Comparison of ENCODE assay signal across 11 cellular contexts in the genomic region with DNA sequence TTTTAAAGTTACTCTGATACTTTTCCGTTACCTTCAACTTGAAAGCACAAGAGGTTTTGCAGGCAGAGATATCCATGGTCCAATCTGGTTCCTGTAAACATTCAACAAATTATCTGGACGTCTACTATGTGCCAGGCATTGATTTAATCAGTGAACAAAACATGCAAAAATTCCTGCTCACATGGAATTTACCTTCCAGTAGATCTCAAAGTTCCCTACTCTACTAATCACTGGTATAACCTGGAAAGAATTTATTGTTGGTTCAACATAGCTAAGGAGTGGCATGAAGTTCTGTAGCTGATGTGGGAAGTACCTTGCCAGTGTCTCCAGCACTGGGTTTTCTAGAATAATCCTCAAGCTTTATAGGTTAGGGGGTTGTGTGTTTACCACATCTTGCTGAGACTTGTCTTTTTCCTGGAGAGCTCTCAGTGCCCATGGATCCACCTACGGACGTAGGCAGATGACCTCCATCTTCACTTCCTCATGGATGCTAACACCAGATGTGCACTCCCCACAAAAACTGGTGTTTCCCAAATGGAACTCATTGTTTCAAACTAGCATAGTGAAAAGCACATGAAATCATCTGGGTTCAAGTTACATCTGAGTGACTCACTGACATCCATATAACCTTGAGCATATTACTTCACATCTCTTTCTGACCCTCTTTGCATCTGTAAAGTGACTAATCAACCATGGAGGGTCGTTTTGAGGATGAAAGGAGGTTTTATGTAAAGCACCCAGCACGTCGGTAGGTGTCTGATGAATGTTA. TPM values are rescaled to one million over a fixed set of nuclear protein-coding genes. Genes with fewer than 3 reads are reported as not detected.
A peak's percentile ranks its signal among the peaks of the same experiment; 100 is the strongest.
DNase-seq lines count a peak whose midpoint lies in the region; ATAC-seq and TF ChIP-seq lines count a peak whose summit lies in the region.
"Had no signal": no experiment of that assay in that cellular context is flagged by ENCODE, and none has a peak within 500 bp of the region (broad histone marks: within the 10 kb centered on the region; RNA-seq: fewer than 3 reads in every experiment).

No MANE protein-coding gene starts in this region.

- peak in 1 of 4 donors; percentile 13 for TF ChIP-seq EP300 in upper lobe of left lung (IDR thresholded peaks at IDR 0.05)

- POLR2A ChIA-PET in WTC11 (lab: Charles Lee): interaction anchor here (1.5 kb wide), 1 partner anchor 10 kb away, joined by 3 read pairs; no protein-coding TSS in a partner anchor
- POLR2A ChIA-PET in naive thymus-derived CD8-positive, alpha-beta T cell (lab: Charles Lee): interaction anchor here (0.6 kb wide), 1 partner anchor 1463 kb away, joined by 5 read pairs; no protein-coding TSS in a partner anchor

- peaks cover 24% of the 10 kb centered on the region for H3K36me3 Mint-ChIP-seq in WTC11
- H3K36me3 Mint-ChIP-seq in naive thymus-derived CD8-positive, alpha-beta T cell: no peaks in the 10 kb centered on the region
- H3K36me3 Mint-ChIP-seq: brain had no signal

- CTCF ChIA-PET in WTC11 (lab: Charles Lee): no interaction called here

- no peaks in the 10 kb centered on the region for H3K9me3 Mint-ChIP-seq in WTC11
- H3K9me3 Mint-ChIP-seq in naive thymus-derived CD8-positive, alpha-beta T cell: no peaks in the 10 kb centered on the region
- H3K9me3 Mint-ChIP-seq: brain had no signal

- H3K4me1 ChIP-seq in upper lobe of left lung (peaks cover 19 to 31% (median 29%) of the 10 kb centered on the region in 4 donors), Peyer's patch (peaks cover 0 to 2% (median 0%) of the 10 kb centered on the region in 4 donors)

- H3K27ac ChIP-seq in upper lobe of left lung (peak overlapping the region; percentile 71 to 77 (median 74)), Peyer's patch (peak overlapping the region in 2 of 4 donors; percentile 32 to 80)
- H3K27ac ChIP-seq: 22Rv1 had no signal

- peak; percentile 41 for DNase-seq in DMS53 (lab: John Stamatoyannopoulos, UW)
- no peak for DNase-seq in DMS53 treated with DMSO at 0.1 percent for 48 hours (lab: John Stamatoyannopoulos, UW; ENCODE audit: unreplicated experiment)
- DNase-seq in WTC11 (ENCODE audit: low spot score): no peak
- peak; percentile 44 for DNase-seq in iPS DF 4.7 (ENCODE audit: extremely low read depth, low spot score)
- DNase-seq in upper lobe of left lung: no peak
- DNase-seq in dedifferentiated amniotic fluid mesenchymal stem cell (ENCODE audit: extremely low spot score): no peak
- no peak for DNase-seq in naive thymus-derived CD8-positive, alpha-beta T cell
- DNase-seq in Peyer's patch: no peak
- DNase-seq: NCI-H1930 had no signal

- whole genome bisulfite sequencing in upper lobe of left lung, 2 donors: 53 to 55% methylated on average over 7 of the region's 7 CpGs

- ATAC-seq in WTC11 (no peak; the same call in none of the 2 replicates), upper lobe of left lung (ENCODE audit: low FRiP score in 2 of 2) (peak; percentile 30 to 54)
- ATAC-seq in naive thymus-derived CD8-positive, alpha-beta T cell: no peak

- H3K36me3 ChIP-seq in upper lobe of left lung (peaks cover 0 to 18% (median 3%) of the 10 kb centered on the region in 4 donors), Peyer's patch (peaks cover 0 to 11% (median 0%) of the 10 kb centered on the region in 3 donors)

- TF ChIP-seq CTCF in WTC11 (IDR thresholded peaks at IDR 0.05) (no peak), upper lobe of left lung (IDR thresholded peaks at IDR 0.05) (no peak), Peyer's patch (IDR thresholded peaks at IDR 0.05) (no peak)

- H3K4me3 Mint-ChIP-seq in WTC11: peak overlapping the region; percentile 8
- H3K4me3 Mint-ChIP-seq in naive thymus-derived CD8-positive, alpha-beta T cell: no peak overlapping the region
- H3K4me3 Mint-ChIP-seq: brain had no signal

- peak overlapping the region; percentile 81 for H3K27ac Mint-ChIP-seq in WTC11
- H3K27ac Mint-ChIP-seq in naive thymus-derived CD8-positive, alpha-beta T cell: no peak overlapping the region

- H3K27me3 ChIP-seq in upper lobe of left lung (no peaks in the 10 kb centered on the region), Peyer's patch (no peaks in the 10 kb centered on the region)

- no peaks in the 10 kb centered on the region for H3K27me3 Mint-ChIP-seq in WTC11 (ENCODE audit: low read depth)
- peaks cover 0 to 19% (median 3%) of the 10 kb centered on the region in 5 donors for H3K27me3 Mint-ChIP-seq in naive thymus-derived CD8-positive, alpha-beta T cell
- H3K27me3 Mint-ChIP-seq: brain had no signal

- TF ChIP-seq POLR2A in upper lobe of left lung (IDR thresholded peaks at IDR 0.05) (no peak), Peyer's patch (IDR thresholded peaks at IDR 0.05) (no peak)

- H3K4me3 ChIP-seq in upper lobe of left lung: no peak overlapping the region
- H3K4me3 ChIP-seq in Peyer's patch: no peak overlapping the region

- H3K9me3 ChIP-seq in upper lobe of left lung (no peaks in the 10 kb centered on the region), Peyer's patch (no peaks in the 10 kb centered on the region)

- peaks cover 39% of the 10 kb centered on the region for H3K4me1 Mint-ChIP-seq in WTC11
- no peaks in the 10 kb centered on the region for H3K4me1 Mint-ChIP-seq in naive thymus-derived CD8-positive, alpha-beta T cell
- H3K4me1 Mint-ChIP-seq: brain had no signal

TF ChIP-seq in WTC11, 78 proteins besides CTCF, POLR2A, EP300 and RAD21:
- TF ChIP-seq FOXJ3 (CRISPR knock-in tag; IDR thresholded peaks at IDR 0.05; ENCODE audit: borderline replicate concordance) (no peak), EMX1 (CRISPR knock-in tag; IDR thresholded peaks at IDR 0.05) (no peak), PRRX2 (CRISPR knock-in tag; IDR thresholded peaks at IDR 0.05) (no peak), AFF4 (CRISPR knock-in tag; IDR thresholded peaks at IDR 0.05; ENCODE audit: borderline replicate concordance) (no peak), TP53 (CRISPR knock-in tag; IDR thresholded peaks at IDR 0.05) (no peak), TEAD1 (CRISPR knock-in tag; IDR thresholded peaks at IDR 0.05) (no peak)

RNA-seq across cellular contexts. Expression of gene OCLN, which starts 10.0 kb away (rescaled TPM):
- 58.3 to 73.2 TPM (median 70.6 TPM) in 3 replicates for total RNA-seq in WTC11 (2021)
- total RNA-seq in upper lobe of left lung: 100 to 1,000 TPM in 3 of 6 donors, 10 to 100 TPM in 3; 66.4 to 277 (median 109) TPM
- 1 to 10 TPM; 4.6 to 4.7 TPM for total RNA-seq in naive thymus-derived CD8-positive, alpha-beta T cell
- polyA plus RNA-seq in naive thymus-derived CD8-positive, alpha-beta T cell: under 1 TPM; 0.08 to 0.14 (median 0.13) TPM
- total RNA-seq in Peyer's patch: 100 to 1,000 TPM in 1 of 4 donors, 10 to 100 TPM in 3; 64.7 to 103 (median 76.7) TPM

RNA-seq across cellular contexts. Expression of gene GTF2H2C, which starts 57.4 kb away (rescaled TPM):
- 47.2 to 54.2 TPM (median 51.3 TPM) in 3 replicates for total RNA-seq in WTC11 (2021)
- 10 to 100 TPM; 28.4 to 56.6 (median 33.4) TPM for total RNA-seq in upper lobe of left lung
- total RNA-seq in naive thymus-derived CD8-positive, alpha-beta T cell: 10 to 100 TPM; 52.8 to 62.1 TPM
- polyA plus RNA-seq in naive thymus-derived CD8-positive, alpha-beta T cell: 10 to 100 TPM; 16.4 to 21.4 (median 20.8) TPM
- total RNA-seq in Peyer's patch: 10 to 100 TPM; 13.8 to 27.5 (median 20.6) TPM

Comparison
In these comparisons a context has a peak if more than half of its experiments do, and no peak if none do; other contexts are left out.
1. DNase-seq: peak in DMS53 (single experiment) and iPS DF 4.7 (single experiment); none in DMS53 treated with DMSO at 0.1 percent for 48 hours (single experiment), WTC11 (single experiment), upper lobe of left lung (0 of 2), dedifferentiated amniotic fluid mesenchymal stem cell (single experiment), naive thymus-derived CD8-positive, alpha-beta T cell (0 of 10) and Peyer's patch (0 of 3).
2. ATAC-seq: peak in upper lobe of left lung (2 of 2); none in WTC11 (single experiment) and naive thymus-derived CD8-positive, alpha-beta T cell (0 of 2).
3. RNA of gene OCLN, which starts 10.0 kb away (total RNA-seq): 66.4 to 277 TPM in upper lobe of left lung, 64.7 to 103 TPM in Peyer's patch and 58.3 to 73.2 TPM in WTC11; 4.6 to 4.7 TPM in naive thymus-derived CD8-positive, alpha-beta T cell; every median in the first group is over 10 times any median in the second.